2 cellular contexts compared by ENCODE assay signal in genomic region chr2:9614562-9614961, GRCh38.
TF ChIP-seq lines count a peak whose summit lies in the region.

No MANE protein-coding gene starts in this region.

TF ChIP-seq in SK-N-SH, 30 proteins besides CTCF, POLR2A, EP300 and RAD21:
- no peak for TF ChIP-seq REST (IDR thresholded peaks at IDR 0.05; ENCODE audit: low read depth, low read length)
- TF ChIP-seq RFX5 (IDR thresholded peaks at IDR 0.05; ENCODE audit: low read length) = no peak
- no peak for TF ChIP-seq EZH2phosphoT487 (IDR thresholded peaks at IDR 0.05; ENCODE audit: borderline replicate concordance, low read depth)
- no peak for TF ChIP-seq TAF1 (IDR thresholded peaks at IDR 0.05; ENCODE audit: borderline replicate concordance, low read depth, low read length)
- no peak for TF ChIP-seq TCF12 (IDR thresholded peaks at IDR 0.05)
- TF ChIP-seq NFIC (IDR thresholded peaks at IDR 0.05; ENCODE audit: borderline replicate concordance) = no peak
- TF ChIP-seq SMC3 (IDR thresholded peaks at IDR 0.05; ENCODE audit: low read depth, low read length) = no peak
- no peak for TF ChIP-seq POLR2AphosphoS5 (IDR thresholded peaks at IDR 0.05; ENCODE audit: low read depth, low read length)
- no peak for TF ChIP-seq ZBTB33 (IDR thresholded peaks at IDR 0.05; ENCODE audit: borderline replicate concordance, low read depth)
- no peak for TF ChIP-seq TEAD4 (IDR thresholded peaks at IDR 0.05; ENCODE audit: borderline replicate concordance, insufficient read depth)

TF ChIP-seq in SK-N-SH treated with all-trans-retinoic acid at 6 μM for 48 hours, 23 proteins besides CTCF, POLR2A, EP300 and RAD21 (continued from another document):
- TF ChIP-seq POU6F1 (CRISPR knock-in tag; IDR thresholded peaks at IDR 0.05; ENCODE audit: borderline replicate concordance, low read depth) (no peak), ESRRG (CRISPR knock-in tag; IDR thresholded peaks at IDR 0.05) (no peak), ZNF70 (CRISPR knock-in tag; IDR thresholded peaks at IDR 0.05) (no peak), PPARA (CRISPR knock-in tag; IDR thresholded peaks at IDR 0.05; ENCODE audit: borderline replicate concordance) (no peak), RARB (CRISPR knock-in tag; IDR thresholded peaks at IDR 0.05) (no peak), OSR1 (CRISPR knock-in tag; IDR thresholded peaks at IDR 0.05) (no peak)
- TF ChIP-seq, protein P1, sequence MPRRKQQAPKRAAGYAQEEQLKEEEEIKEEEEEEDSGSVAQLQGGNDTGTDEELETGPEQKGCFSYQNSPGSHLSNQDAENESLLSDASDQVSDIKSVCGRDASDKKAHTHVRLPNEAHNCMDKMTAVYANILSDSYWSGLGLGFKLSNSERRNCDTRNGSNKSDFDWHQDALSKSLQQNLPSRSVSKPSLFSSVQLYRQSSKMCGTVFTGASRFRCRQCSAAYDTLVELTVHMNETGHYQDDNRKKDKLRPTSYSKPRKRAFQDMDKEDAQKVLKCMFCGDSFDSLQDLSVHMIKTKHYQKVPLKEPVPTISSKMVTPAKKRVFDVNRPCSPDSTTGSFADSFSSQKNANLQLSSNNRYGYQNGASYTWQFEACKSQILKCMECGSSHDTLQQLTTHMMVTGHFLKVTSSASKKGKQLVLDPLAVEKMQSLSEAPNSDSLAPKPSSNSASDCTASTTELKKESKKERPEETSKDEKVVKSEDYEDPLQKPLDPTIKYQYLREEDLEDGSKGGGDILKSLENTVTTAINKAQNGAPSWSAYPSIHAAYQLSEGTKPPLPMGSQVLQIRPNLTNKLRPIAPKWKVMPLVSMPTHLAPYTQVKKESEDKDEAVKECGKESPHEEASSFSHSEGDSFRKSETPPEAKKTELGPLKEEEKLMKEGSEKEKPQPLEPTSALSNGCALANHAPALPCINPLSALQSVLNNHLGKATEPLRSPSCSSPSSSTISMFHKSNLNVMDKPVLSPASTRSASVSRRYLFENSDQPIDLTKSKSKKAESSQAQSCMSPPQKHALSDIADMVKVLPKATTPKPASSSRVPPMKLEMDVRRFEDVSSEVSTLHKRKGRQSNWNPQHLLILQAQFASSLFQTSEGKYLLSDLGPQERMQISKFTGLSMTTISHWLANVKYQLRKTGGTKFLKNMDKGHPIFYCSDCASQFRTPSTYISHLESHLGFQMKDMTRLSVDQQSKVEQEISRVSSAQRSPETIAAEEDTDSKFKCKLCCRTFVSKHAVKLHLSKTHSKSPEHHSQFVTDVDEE (CRISPR knock-in tag; IDR thresholded peaks at IDR 0.05) = no peak
- TF ChIP-seq, protein P2, sequence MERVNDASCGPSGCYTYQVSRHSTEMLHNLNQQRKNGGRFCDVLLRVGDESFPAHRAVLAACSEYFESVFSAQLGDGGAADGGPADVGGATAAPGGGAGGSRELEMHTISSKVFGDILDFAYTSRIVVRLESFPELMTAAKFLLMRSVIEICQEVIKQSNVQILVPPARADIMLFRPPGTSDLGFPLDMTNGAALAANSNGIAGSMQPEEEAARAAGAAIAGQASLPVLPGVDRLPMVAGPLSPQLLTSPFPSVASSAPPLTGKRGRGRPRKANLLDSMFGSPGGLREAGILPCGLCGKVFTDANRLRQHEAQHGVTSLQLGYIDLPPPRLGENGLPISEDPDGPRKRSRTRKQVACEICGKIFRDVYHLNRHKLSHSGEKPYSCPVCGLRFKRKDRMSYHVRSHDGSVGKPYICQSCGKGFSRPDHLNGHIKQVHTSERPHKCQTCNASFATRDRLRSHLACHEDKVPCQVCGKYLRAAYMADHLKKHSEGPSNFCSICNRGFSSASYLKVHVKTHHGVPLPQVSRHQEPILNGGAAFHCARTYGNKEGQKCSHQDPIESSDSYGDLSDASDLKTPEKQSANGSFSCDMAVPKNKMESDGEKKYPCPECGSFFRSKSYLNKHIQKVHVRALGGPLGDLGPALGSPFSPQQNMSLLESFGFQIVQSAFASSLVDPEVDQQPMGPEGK (CRISPR knock-in tag; IDR thresholded peaks at IDR 0.05; ENCODE audit: borderline replicate concordance) = no peak
